20 cellular contexts compared by ENCODE assay signal in the genomic region with DNA sequence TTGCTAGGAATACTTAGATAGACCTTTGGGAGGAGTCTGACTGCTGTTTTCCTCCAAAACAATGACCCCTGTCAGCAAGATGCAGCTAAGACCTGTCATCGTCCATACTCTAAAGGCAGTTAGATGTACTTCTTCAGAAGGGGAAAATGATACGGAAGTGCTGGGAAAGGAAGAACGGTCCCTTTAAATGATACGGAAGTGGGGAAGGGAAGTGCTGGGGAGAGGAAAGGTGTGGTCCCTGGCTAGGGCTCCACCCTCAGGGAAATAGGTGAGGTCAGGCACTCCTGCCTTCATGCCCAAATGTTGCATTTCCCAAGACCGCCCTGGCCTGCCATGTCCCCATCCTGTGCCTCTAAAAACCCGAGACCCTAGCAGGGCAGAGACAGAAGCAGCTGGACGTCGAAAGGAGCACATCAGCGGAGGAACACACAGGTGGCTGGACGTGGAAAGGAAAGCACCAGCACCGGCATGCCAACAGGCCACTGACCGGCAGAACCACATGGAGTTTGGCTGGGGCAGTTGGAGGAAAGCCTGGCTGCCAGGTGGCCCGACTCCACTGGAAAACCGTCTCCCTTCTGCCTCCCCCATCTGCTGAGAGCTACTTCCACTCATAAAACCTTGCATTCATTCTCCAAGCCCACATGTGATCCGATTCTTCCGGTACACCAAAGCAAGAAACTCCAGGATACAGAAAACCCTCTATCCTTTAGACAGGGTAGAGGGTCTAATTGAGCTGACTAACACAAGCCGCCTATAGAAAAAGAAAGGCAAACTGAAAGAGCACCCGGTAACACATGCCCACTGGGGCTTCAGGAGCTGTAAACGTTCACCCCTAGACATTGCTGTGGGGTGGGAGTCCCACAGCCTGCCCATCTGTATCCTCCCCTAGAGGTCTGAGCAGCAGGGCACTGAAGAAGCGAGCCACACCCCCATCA.
"Had no signal": no experiment of that assay in that cellular context is flagged by ENCODE, and none has a peak within 500 bp of the region (broad histone marks: within the 10 kb centered on the region; RNA-seq: fewer than 3 reads in every experiment).

No MANE protein-coding gene starts in this region.

- DNase-seq: dermis blood vessel endothelial cell; endodermal cell; erythroblast; foreskin keratinocyte; heart left ventricle; hippocampal formation; left colon; left ventricle myocardium superior; mesenchymal stem cell; midbrain; occipital lobe; pancreas; right lobe of liver; stimulated activated CD4-positive, alpha-beta T cell treated with anti-CD3 and anti-CD28 coated beads, Interleukin-4, amount 100 ng/mL, for 24 hours; tibial artery; uterus had no signal

- H3K36me3 Mint-ChIP-seq: natural killer cell treated with Interleukin-12 subunit alpha and Interleukin-12 subunit beta and Interleukin-15 and Interleukin-18, amount 100 ng/mL, for 72 hours; neural progenitor cell; stimulated activated memory B cell treated with anti-CD40 and anti-IgM and Interleukin-4, amounts not matched to agents 10 μg/mL and 1 μg/mL and 100 μg/mL, for 72 hours had no signal

- H3K4me3 Mint-ChIP-seq: endodermal cell; natural killer cell treated with Interleukin-12 subunit alpha and Interleukin-12 subunit beta and Interleukin-15 and Interleukin-18, amount 100 ng/mL, for 72 hours; neural progenitor cell; stimulated activated memory B cell treated with anti-CD40 and anti-IgM and Interleukin-4, amounts not matched to agents 10 μg/mL and 1 μg/mL and 100 μg/mL, for 72 hours; stimulated activated naive CD8-positive, alpha-beta T cell treated with anti-CD3 and anti-CD28 coated beads, Interleukin-15, Interleukin-2, amounts not matched to agents 100 ng/mL and 50 ng/mL, for 24 hours had no signal

- H3K4me1 Mint-ChIP-seq: endodermal cell; stimulated activated memory B cell treated with anti-CD40 and anti-IgM and Interleukin-4, amounts not matched to agents 10 μg/mL and 1 μg/mL and 100 μg/mL, for 72 hours had no signal

- H3K27ac Mint-ChIP-seq: endodermal cell; natural killer cell treated with Interleukin-12 subunit alpha and Interleukin-12 subunit beta and Interleukin-15 and Interleukin-18, amount 100 ng/mL, for 72 hours; neural progenitor cell; stimulated activated memory B cell treated with anti-CD40 and anti-IgM and Interleukin-4, amounts not matched to agents 10 μg/mL and 1 μg/mL and 100 μg/mL, for 72 hours; stimulated activated naive CD8-positive, alpha-beta T cell treated with anti-CD3 and anti-CD28 coated beads, Interleukin-15, Interleukin-2, amounts not matched to agents 100 ng/mL and 50 ng/mL, for 24 hours had no signal

- H3K27me3 Mint-ChIP-seq: stimulated activated memory B cell treated with anti-CD40 and anti-IgM and Interleukin-4, amounts not matched to agents 10 μg/mL and 1 μg/mL and 100 μg/mL, for 72 hours had no signal

- H3K9me3 Mint-ChIP-seq: endodermal cell; natural killer cell treated with Interleukin-12 subunit alpha and Interleukin-12 subunit beta and Interleukin-15 and Interleukin-18, amount 100 ng/mL, for 72 hours; neural progenitor cell; stimulated activated naive CD8-positive, alpha-beta T cell treated with anti-CD3 and anti-CD28 coated beads, Interleukin-15, Interleukin-2, amounts not matched to agents 100 ng/mL and 50 ng/mL, for 24 hours had no signal
